ENCODE assay signal across 25 cellular contexts in the genomic region with DNA sequence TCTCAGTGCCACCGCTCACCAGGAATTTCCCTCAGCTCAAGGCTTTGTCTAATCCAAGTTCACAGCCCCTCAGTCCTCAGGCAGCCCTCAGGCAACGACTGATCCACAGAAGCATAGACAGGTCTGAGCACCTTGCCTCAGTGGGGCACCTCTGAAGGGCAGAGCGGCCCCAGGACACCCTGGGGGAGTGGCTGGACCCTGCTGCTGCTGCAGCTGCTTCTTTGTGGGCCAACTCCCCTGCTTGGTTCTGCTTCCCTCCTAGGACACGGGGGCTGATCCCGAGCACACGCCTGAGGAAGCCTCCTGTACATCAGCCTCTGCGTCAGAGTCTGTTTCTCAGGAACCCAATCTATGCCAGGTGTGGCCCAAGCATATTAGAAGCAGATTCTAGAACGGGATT. TPM values are rescaled to one million over a fixed set of nuclear protein-coding genes. Genes with fewer than 3 reads are reported as not detected.
DNase-seq lines count a peak whose midpoint lies in the region; ATAC-seq, FAIRE-seq and TF ChIP-seq lines count a peak whose summit lies in the region.
"Had no signal": no experiment of that assay in that cellular context is flagged by ENCODE, and none has a peak within 500 bp of the region (broad histone marks: within the 10 kb centered on the region; RNA-seq: fewer than 3 reads in every experiment).

No MANE protein-coding gene starts in this region.

- no peak overlapping the region for H3K27ac Mint-ChIP-seq in GM23338
- H3K27ac Mint-ChIP-seq in activated CD8-positive, alpha-beta T cell treated with anti-CD3 and anti-CD28 coated beads, Interleukin-2, amount 10 ng/mL, durations not matched to agents 7 days and 5 days = no peak overlapping the region
- H3K27ac Mint-ChIP-seq: CD14-positive monocyte; CD4-positive, alpha-beta T cell; CD8-positive, alpha-beta memory T cell; H9; HFFc6 had no signal

- H3K9me3 ChIP-seq in body of pancreas = no peaks in the 10 kb centered on the region
- H3K9me3 ChIP-seq in aorta (ENCODE audit: control insufficient read depth, low read length) = no peaks in the 10 kb centered on the region
- H3K9me3 ChIP-seq in small intestine (ENCODE audit: control insufficient read depth, low read depth) = no peaks in the 10 kb centered on the region
- H3K9me3 ChIP-seq: A549; BE2C; BLaER1 treated with 17β-estradiol and CSF1 and Interleukin-3, amounts not matched to agents 10 nM and 100 nM had no signal

- no peak overlapping the region for H3K4me2 ChIP-seq in GM23338
- H3K4me2 ChIP-seq: A549; BLaER1 treated with 17β-estradiol and CSF1 and Interleukin-3, amounts not matched to agents 10 nM and 100 nM had no signal

- CTCF ChIA-PET in activated CD8-positive, alpha-beta T cell treated with anti-CD3 and anti-CD28 coated beads, Interleukin-2, amount 10 ng/mL, durations not matched to agents 7 days and 5 days (lab: Charles Lee) = no interaction called here

- H3K27me3 ChIP-seq in GM23338 (ENCODE audit: insufficient read depth) = no peaks in the 10 kb centered on the region
- no peaks in the 10 kb centered on the region for H3K27me3 ChIP-seq in body of pancreas
- no peaks in the 10 kb centered on the region for H3K27me3 ChIP-seq in aorta (ENCODE audit: control insufficient read depth in 1 of 2, insufficient read depth in 2 of 2, low read length in 1 of 2)
- no peaks in the 10 kb centered on the region for H3K27me3 ChIP-seq in small intestine (ENCODE audit: control insufficient read depth in 2 of 2, insufficient read depth in 2 of 2, low read length in 2 of 2)
- H3K27me3 ChIP-seq: BLaER1 treated with 17β-estradiol and CSF1 and Interleukin-3, amounts not matched to agents 10 nM and 100 nM had no signal

- no peak for FAIRE-seq in small intestine (lab: Jason Lieb, UNC)
- FAIRE-seq: A549, D721Med, GM12891, GM18507 had no signal

- H3F3A ChIP-seq in GM23338 (replicated peaks; ENCODE audit: low read depth) = no peaks in the 10 kb centered on the region

- peaks cover 15% of the 10 kb centered on the region; the same call in 2 of the 3 replicates for H3K36me3 Mint-ChIP-seq in GM23338 (ENCODE audit: low read depth)
- peaks cover 27% of the 10 kb centered on the region for H3K36me3 Mint-ChIP-seq in activated CD8-positive, alpha-beta T cell treated with anti-CD3 and anti-CD28 coated beads, Interleukin-2, amount 10 ng/mL, durations not matched to agents 7 days and 5 days (ENCODE audit: low read depth)

- no peak overlapping the region for H2AFZ ChIP-seq in GM23338

- H3K4me1 ChIP-seq in GM23338 (ENCODE audit: insufficient read depth) = no peaks in the 10 kb centered on the region
- H3K4me1 ChIP-seq in body of pancreas = no peaks in the 10 kb centered on the region
- no peaks in the 10 kb centered on the region for H3K4me1 ChIP-seq in aorta (ENCODE audit: control insufficient read depth in 1 of 2, insufficient read depth in 2 of 2, low read length in 2 of 2)
- no peaks in the 10 kb centered on the region for H3K4me1 ChIP-seq in small intestine (ENCODE audit: control insufficient read depth in 2 of 2, insufficient read depth in 1 of 2, low read depth in 1 of 2, low read length in 1 of 2)
- H3K4me1 ChIP-seq: A549, BE2C had no signal

- no peaks in the 10 kb centered on the region for H3K9me2 ChIP-seq in GM23338 (ENCODE audit: insufficient read depth)

- H3K4me3 ChIP-seq in GM23338 (no peak overlapping the region), body of pancreas (no peak overlapping the region), aorta (ENCODE audit: low read length in 2 of 2) (no peak overlapping the region), small intestine (ENCODE audit: low read depth in 1 of 2, low read length in 2 of 2) (no peak overlapping the region)
- H3K4me3 ChIP-seq: A549; BLaER1 treated with 17β-estradiol and CSF1 and Interleukin-3, amounts not matched to agents 10 nM and 100 nM had no signal

- peak; percentile 8 to 73 (median 50) for TF ChIP-seq POLR2A in body of pancreas (IDR thresholded peaks at IDR 0.05)

- no peaks in the 10 kb centered on the region; the same call in 1 of the 3 replicates for H3K4me1 Mint-ChIP-seq in GM23338
- no peaks in the 10 kb centered on the region for H3K4me1 Mint-ChIP-seq in activated CD8-positive, alpha-beta T cell treated with anti-CD3 and anti-CD28 coated beads, Interleukin-2, amount 10 ng/mL, durations not matched to agents 7 days and 5 days (ENCODE audit: low read depth)
- H3K4me1 Mint-ChIP-seq: CD14-positive monocyte; CD8-positive, alpha-beta memory T cell had no signal

- no peaks in the 10 kb centered on the region for H3K79me2 ChIP-seq in GM23338 (replicated peaks; ENCODE audit: insufficient read depth)

- DNase-seq in GM23338 (ENCODE audit: low spot score) (no peak), body of pancreas (peak in 3 of 4 donors; percentile 50 to 61 (median 55)), islet precursor cell (peak; percentile 32), aorta (no peak), small intestine (no peak), NOMO-1 treated with DMSO at 0.1 percent for 48 hours (lab: John Stamatoyannopoulos, UW; ENCODE audit: unreplicated experiment) (no peak)
- DNase-seq in activated CD8-positive, alpha-beta T cell treated with anti-CD3 and anti-CD28 coated beads, Interleukin-2, amount 10 ng/mL, durations not matched to agents 7 days and 5 days = no peak
- DNase-seq: 8988T; ACHN; AML-193; BE2C; CD4-positive, alpha-beta T cell; CD8-positive, alpha-beta memory T cell; DMS 273 treated with DMSO at 0.1 percent for 48 hours; DMS79; EL; GF-D8; H9; HFFc6 had no signal

- intact Hi-C loops in body of pancreas (cut with DNase I) = no loop called here
- intact Hi-C loops in aorta (cut with DNase I) = no loop called here

- peaks cover 2% of the 10 kb centered on the region for H3K27me3 Mint-ChIP-seq in GM23338 (ENCODE audit: insufficient read depth, low read depth, poor library complexity)
- peaks cover 9% of the 10 kb centered on the region for H3K27me3 Mint-ChIP-seq in activated CD8-positive, alpha-beta T cell treated with anti-CD3 and anti-CD28 coated beads, Interleukin-2, amount 10 ng/mL, durations not matched to agents 7 days and 5 days (ENCODE audit: low read depth)

- ATAC-seq in GM23338 = peak; percentile 57; the same call in 2 of the 3 replicates
- peak; percentile 43 for ATAC-seq in body of pancreas
- peak; percentile 33 for ATAC-seq in aorta (ENCODE audit: low FRiP score)
- ATAC-seq in activated CD8-positive, alpha-beta T cell treated with anti-CD3 and anti-CD28 coated beads, Interleukin-2, amount 10 ng/mL, durations not matched to agents 7 days and 5 days = no peak

- H3K9me3 Mint-ChIP-seq in GM23338 = no peaks in the 10 kb centered on the region
- no peaks in the 10 kb centered on the region for H3K9me3 Mint-ChIP-seq in activated CD8-positive, alpha-beta T cell treated with anti-CD3 and anti-CD28 coated beads, Interleukin-2, amount 10 ng/mL, durations not matched to agents 7 days and 5 days (ENCODE audit: insufficient read depth)
- H3K9me3 Mint-ChIP-seq: CD4-positive, alpha-beta T cell; H9; HFFc6 had no signal

- no peak overlapping the region for H3K27ac ChIP-seq in GM23338 (ENCODE audit: low read depth)
- peak overlapping the region in 3 of 4 donors; percentile 3 to 71 (median 69) for H3K27ac ChIP-seq in body of pancreas
- no peak overlapping the region for H3K27ac ChIP-seq in aorta (ENCODE audit: low read depth in 1 of 2, low read length in 2 of 2)
- no peak overlapping the region for H3K27ac ChIP-seq in small intestine (ENCODE audit: low read depth in 1 of 2, low read length in 1 of 2)
- H3K27ac ChIP-seq: A549; BLaER1 treated with 17β-estradiol and CSF1 and Interleukin-3, amounts not matched to agents 10 nM and 100 nM had no signal

- H3K4me3 Mint-ChIP-seq in GM23338 = no peak overlapping the region
- no peak overlapping the region for H3K4me3 Mint-ChIP-seq in activated CD8-positive, alpha-beta T cell treated with anti-CD3 and anti-CD28 coated beads, Interleukin-2, amount 10 ng/mL, durations not matched to agents 7 days and 5 days
- H3K4me3 Mint-ChIP-seq: CD14-positive monocyte; CD4-positive, alpha-beta T cell; CD8-positive, alpha-beta memory T cell; H9; HFFc6 had no signal

- 32 to 38% methylated on average over 5 to 8 of the region's 8 CpGs for WGBS in body of pancreas, 2 donors
- WGBS in aorta, 2 donors = 76 to 77% methylated on average over 8 of the region's 8 CpGs
- 66 to 83% (median 71%) methylated on average over 8 of the region's 8 CpGs for WGBS in small intestine, 3 donors

- H4K20me1 ChIP-seq in GM23338 (replicated peaks; ENCODE audit: insufficient read depth) = no peaks in the 10 kb centered on the region
- H4K20me1 ChIP-seq: BLaER1 treated with 17β-estradiol and CSF1 and Interleukin-3, amounts not matched to agents 10 nM and 100 nM had no signal

- POLR2A ChIA-PET in activated CD8-positive, alpha-beta T cell treated with anti-CD3 and anti-CD28 coated beads, Interleukin-2, amount 10 ng/mL, durations not matched to agents 7 days and 5 days (lab: Charles Lee) = no interaction called here

- TF ChIP-seq CTCF in GM23338 (conservative IDR thresholded peaks at IDR 0.05; ENCODE audit: low read depth in 2 of 2) (no peak), body of pancreas (IDR thresholded peaks at IDR 0.05) (no peak)

- H3K36me3 ChIP-seq in GM23338 (ENCODE audit: insufficient read depth) = peaks cover 6% of the 10 kb centered on the region; the same call in 1 of the 2 replicates
- peaks cover 7 to 15% of the 10 kb centered on the region in 2 donors for H3K36me3 ChIP-seq in body of pancreas (replicated peaks in 1 of 2; ENCODE audit: insufficient read depth in 1 of 2, low read depth in 2 of 2)
- no peaks in the 10 kb centered on the region for H3K36me3 ChIP-seq in aorta (ENCODE audit: control insufficient read depth in 1 of 2, insufficient read depth in 2 of 2, low read length in 1 of 2)
- peaks cover 0 to 2% of the 10 kb centered on the region in 2 donors for H3K36me3 ChIP-seq in small intestine (ENCODE audit: control insufficient read depth in 2 of 2, insufficient read depth in 2 of 2, low read length in 2 of 2)
- H3K36me3 ChIP-seq: BE2C; BLaER1 treated with 17β-estradiol and CSF1 and Interleukin-3, amounts not matched to agents 10 nM and 100 nM had no signal

RNA-seq across cellular contexts. Expression of gene CUZD1, which starts 16.2 kb away (rescaled TPM):
- 2.8 and 4.1 TPM in 2 replicates for total RNA-seq in GM23338 (2014; rRNA removed; shearing (Covaris generic))
- 2.5 and 3.1 TPM in 2 replicates for polyA plus RNA-seq in GM23338 (2016; fragmentation: Nextera tagmentation; extraction: Ambion mirVana)
- total RNA-seq in body of pancreas = 100 to 1,000 TPM; 225 to 837 TPM
- total RNA-seq in aorta = 1 to 10 TPM in 1 of 2 donors, under 1 TPM in 1; 0.58 to 1.1 TPM
- 1 to 10 TPM; 1.5 to 3.3 TPM for polyA plus RNA-seq in aorta
- polyA plus RNA-seq in small intestine = 1 to 10 TPM in 2 of 3 donors, under 1 TPM in 1; 0.67 to 3.2 (median 2.2) TPM
- total RNA-seq in activated CD8-positive, alpha-beta T cell treated with anti-CD3 and anti-CD28 coated beads, Interleukin-2, amount 10 ng/mL, durations not matched to agents 7 days and 5 days = 1 to 10 TPM; 2.8 to 3.1 TPM

RNA-seq across cellular contexts. Expression of gene FAM24B, which starts 49.9 kb away (rescaled TPM):
- 6.5 and 10.9 TPM in 2 replicates for total RNA-seq in GM23338 (2014; rRNA removed; shearing (Covaris generic))
- polyA plus RNA-seq in GM23338 (2016; fragmentation: Nextera tagmentation; extraction: Ambion mirVana) (14.5 and 14.8 TPM in 2 replicates), aorta (1 to 10 TPM; 1.1 to 2.1 TPM), small intestine (1 to 10 TPM in 1 of 3 donors, not detected in 2; 5.7 TPM)
- total RNA-seq in body of pancreas (1 to 10 TPM; 4.3 to 7.0 TPM), aorta (1 to 10 TPM; 1.2 to 3.9 TPM)
- 10 to 100 TPM in 1 of 2 experiments, 1 to 10 TPM in 1; 9.3 to 11.0 TPM for total RNA-seq in activated CD8-positive, alpha-beta T cell treated with anti-CD3 and anti-CD28 coated beads, Interleukin-2, amount 10 ng/mL, durations not matched to agents 7 days and 5 days
- total RNA-seq: H9 had no signal

Comparison
In these comparisons a context has a peak if more than half of its experiments do, and no peak if none do; other contexts are left out.
1. DNase-seq: peak in body of pancreas (3 of 4) and islet precursor cell (single experiment); none in GM23338 (single experiment), aorta (0 of 2), small intestine (single experiment), NOMO-1 treated with DMSO at 0.1 percent for 48 hours (single experiment) and activated CD8-positive, alpha-beta T cell treated with anti-CD3 and anti-CD28 coated beads, Interleukin-2, amount 10 ng/mL, durations not matched to agents 7 days and 5 days (single experiment).
2. H3K27ac ChIP-seq: peak in body of pancreas (3 of 4); none in GM23338 (single experiment), aorta (0 of 2) and small intestine (0 of 2).
3. RNA of gene CUZD1, which starts 16.2 kb away (total RNA-seq): 225 to 837 TPM in body of pancreas; 2.8 to 4.1 TPM in GM23338, 2.8 to 3.1 TPM in activated CD8-positive, alpha-beta T cell treated with anti-CD3 and anti-CD28 coated beads, Interleukin-2, amount 10 ng/mL, durations not matched to agents 7 days and 5 days and 0.58 to 1.1 TPM in aorta; every median in the first group is over 10 times any median in the second.